ENCODE assay signal across 30 cellular contexts in the genomic region with DNA sequence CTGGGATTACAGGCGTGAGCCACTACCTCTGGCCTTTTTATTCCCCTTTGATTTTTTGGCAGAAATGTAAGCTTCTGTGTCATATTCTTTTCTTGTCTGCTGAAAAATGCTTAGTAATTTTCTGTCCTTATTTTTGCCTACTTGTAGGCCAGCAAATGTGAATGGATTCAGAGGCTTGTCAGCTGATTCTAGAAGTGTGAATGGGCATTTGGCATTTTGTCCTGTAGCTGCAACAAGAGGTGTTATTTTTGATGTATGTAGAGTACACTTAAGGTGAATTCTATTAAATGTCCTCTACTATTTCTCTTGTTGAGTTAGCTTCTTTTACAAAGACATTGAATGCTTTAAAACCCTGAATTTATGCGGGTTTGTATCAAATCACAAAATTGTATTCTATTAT.
"Had no signal": no experiment of that assay in that cellular context is flagged by ENCODE, and none has a peak within 500 bp of the region (broad histone marks: within the 10 kb centered on the region; RNA-seq: fewer than 3 reads in every experiment).

No MANE protein-coding gene starts in this region.

- H3K27ac ChIP-seq: ascending aorta, cardiac muscle cell, WERI-Rb-1 had no signal

- ATAC-seq: activated CD4-positive, alpha-beta T cell treated with anti-CD3 and anti-CD28 coated beads for 36 hours; activated CD4-positive, CD25-positive, alpha-beta regulatory T cell treated with anti-CD3 and anti-CD28 coated beads, Interleukin-2, amount 50 U/mL, for 24 hours; activated CD8-positive, alpha-beta memory T cell treated with anti-CD3 and anti-CD28 coated beads, Interleukin-2, amount 10 ng/mL, durations not matched to agents 7 days and 5 days; activated CD8-positive, alpha-beta T cell treated with anti-CD3 and anti-CD28 coated beads, Interleukin-2, amount 10 ng/mL, durations not matched to agents 7 days and 5 days; activated naive CD8-positive, alpha-beta T cell treated with anti-CD3 and anti-CD28 coated beads, Interleukin-2, amount 50 U/mL, for 24 hours; WTC11 had no signal

- H3K36me3 ChIP-seq: cardiac muscle cell had no signal

- H3K4me3 ChIP-seq: ascending aorta, cardiac muscle cell had no signal

- H3K9me3 ChIP-seq: ascending aorta had no signal

- DNase-seq: activated CD4-positive, alpha-beta memory T cell treated with anti-CD3 and anti-CD28 coated beads, Interleukin-2, amount 10 ng/mL, durations not matched to agents 7 days and 5 days; activated CD4-positive, alpha-beta T cell treated with anti-CD3 and anti-CD28 coated beads for 1 hour; activated CD4-positive, alpha-beta T cell treated with anti-CD3 and anti-CD28 coated beads for 36 hours; activated CD4-positive, alpha-beta T cell treated with anti-CD3 and anti-CD28 coated beads for 48 hours; activated CD4-positive, alpha-beta T cell treated with anti-CD3 and anti-CD28 coated beads, Interleukin-2, amount 10 ng/mL, durations not matched to agents 7 days and 5 days; activated CD4-positive, alpha-beta T cell treated with anti-CD3 and anti-CD28 coated beads, Interleukin-2, amount 50 U/mL, for 48 hours; activated CD4-positive, CD25-positive, alpha-beta regulatory T cell; activated CD8-positive, alpha-beta memory T cell treated with anti-CD3 and anti-CD28 coated beads for 24 hours; activated CD8-positive, alpha-beta memory T cell treated with anti-CD3 and anti-CD28 coated beads, Interleukin-2, amount 10 ng/mL, durations not matched to agents 7 days and 5 days; activated CD8-positive, alpha-beta memory T cell treated with anti-CD3 and anti-CD28 coated beads, Interleukin-2, amount 50 U/mL, for 48 hours; activated CD8-positive, alpha-beta T cell treated with anti-CD3 and anti-CD28 coated beads, Interleukin-2, amount 10 ng/mL, durations not matched to agents 7 days and 5 days; activated effector memory CD4-positive, alpha-beta T cell treated with Interleukin-2 at 50 U/mL for 16 hours; activated gamma-delta T cell; activated naive CD4-positive, alpha-beta T cell treated with anti-CD3 and anti-CD28 coated beads, Interleukin-2, amount 10 ng/mL, durations not matched to agents 7 days and 5 days; activated naive CD4-positive, alpha-beta T cell treated with Interleukin-2 at 50 U/mL for 16 hours; activated naive CD8-positive, alpha-beta T cell treated with anti-CD3 and anti-CD28 coated beads, Interleukin-2, amount 10 ng/mL, durations not matched to agents 7 days and 5 days; activated naive CD8-positive, alpha-beta T cell treated with anti-CD3 and anti-CD28 coated beads, Interleukin-2, amount 50 U/mL, for 24 hours; activated T-cell treated with anti-CD3 and anti-CD28 coated beads, Interleukin-2, amount 50 U/mL, for 24 hours; activated T-cell treated with anti-CD3 and anti-CD28 coated beads, Interleukin-2, amount 50 U/mL, for 48 hours; amygdala; anterior cingulate cortex; central memory CD4-positive, alpha-beta T cell; T-helper 1 cell; T-helper 2 cell; T-helper 9 cell; WERI-Rb-1 had no signal

- H3K27me3 ChIP-seq: ascending aorta, cardiac muscle cell had no signal
